ENCODE assay signal across 12 cellular contexts in the genomic region with DNA sequence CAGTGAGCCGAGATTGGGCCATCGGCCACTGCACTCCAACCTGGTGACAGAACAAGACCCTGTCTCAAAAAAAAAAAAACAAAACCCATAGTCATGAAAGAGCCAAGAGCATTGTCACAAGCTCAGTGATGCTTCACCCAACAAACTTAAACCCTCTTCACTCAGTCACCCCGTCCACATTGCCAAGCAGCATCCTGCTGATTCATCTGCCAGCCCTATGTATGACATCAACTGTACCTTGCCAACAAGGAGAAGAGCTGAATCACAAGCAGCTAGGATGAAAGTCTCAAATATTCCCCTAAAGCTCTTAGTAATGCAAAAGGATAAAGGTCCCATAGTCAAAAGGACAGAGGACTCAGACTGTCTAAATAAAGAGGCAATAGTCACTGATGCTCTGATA.
DNase-seq lines count a peak whose midpoint lies in the region; ATAC-seq, FAIRE-seq and TF ChIP-seq lines count a peak whose summit lies in the region.
"Had no signal": no experiment of that assay in that cellular context is flagged by ENCODE, and none has a peak within 500 bp of the region (broad histone marks: within the 10 kb centered on the region; RNA-seq: fewer than 3 reads in every experiment).

No MANE protein-coding gene starts in this region.

- FAIRE-seq in HTR-8/SVneo (lab: Jason Lieb, UNC) (no peak), bronchial epithelial cell (lab: Jason Lieb, UNC) (peak; percentile 50)

- H3K27ac ChIP-seq in mesenchymal stem cell (ENCODE audit: low read length, poor library complexity, severe bottlenecking) = no peak overlapping the region
- H3K27ac ChIP-seq in neuronal stem cell (replicated peaks; ENCODE audit: low read length) = no peak overlapping the region
- H3K27ac ChIP-seq: right lobe of liver had no signal

- H2AFZ ChIP-seq in mesenchymal stem cell (ENCODE audit: low read depth, low read length) (no peak overlapping the region), neuronal stem cell (ENCODE audit: low read length) (no peak overlapping the region)

- H3K79me1 ChIP-seq in mesenchymal stem cell (replicated peaks; ENCODE audit: low read length, poor library complexity, severe bottlenecking) (peaks cover 10% of the 10 kb centered on the region), neuronal stem cell (ENCODE audit: low read depth, low read length) (peaks cover 2% of the 10 kb centered on the region)

- DNase-seq in activated CD8-positive, alpha-beta T cell treated with anti-CD3 and anti-CD28 coated beads for 36 hours = peak; percentile 7
- DNase-seq in activated CD8-positive, alpha-beta T cell treated with anti-CD3 and anti-CD28 coated beads, Interleukin-2, amount 10 ng/mL, durations not matched to agents 7 days and 5 days = no peak
- DNase-seq in HTR-8/SVneo (ENCODE audit: insufficient read length, low spot score) (peak; percentile 8), bronchial epithelial cell (ENCODE audit: low read depth) (peak; percentile 87), mesenchymal stem cell (peak; percentile 20), neuronal stem cell (ENCODE audit: low spot score) (no peak), mucosa of descending colon (no peak)
- DNase-seq: GDM1, NCI-H2029 treated with DMSO at 0.1 percent for 48 hours, right lobe of liver, trophoblast cell had no signal

- H3K4me3 Mint-ChIP-seq in activated CD8-positive, alpha-beta T cell treated with anti-CD3 and anti-CD28 coated beads for 36 hours = no peak overlapping the region
- no peak overlapping the region for H3K4me3 Mint-ChIP-seq in activated CD8-positive, alpha-beta T cell treated with anti-CD3 and anti-CD28 coated beads, Interleukin-2, amount 10 ng/mL, durations not matched to agents 7 days and 5 days

- H3K4ac ChIP-seq in mesenchymal stem cell (ENCODE audit: low read depth in 1 of 2, low read length in 2 of 2) = no peak overlapping the region
- no peak overlapping the region for H3K4ac ChIP-seq in neuronal stem cell (ENCODE audit: low read length)

- H3K4me1 ChIP-seq in mesenchymal stem cell (ENCODE audit: control insufficient read depth, insufficient read depth, low read depth, low read length) = peaks cover 4% of the 10 kb centered on the region
- no peaks in the 10 kb centered on the region for H3K4me1 ChIP-seq in neuronal stem cell (ENCODE audit: control insufficient read depth in 2 of 2, insufficient read depth in 1 of 2, low read depth in 1 of 2, low read length in 2 of 2)
- H3K4me1 ChIP-seq in mucosa of descending colon (ENCODE audit: low read depth) = no peaks in the 10 kb centered on the region
- H3K4me1 ChIP-seq: right lobe of liver had no signal

- H3K9me3 ChIP-seq in mesenchymal stem cell (ENCODE audit: control insufficient read depth, low read length) = peaks cover 5% of the 10 kb centered on the region
- H3K9me3 ChIP-seq in neuronal stem cell (replicated peaks in 1 of 2; ENCODE audit: control insufficient read depth in 2 of 2, insufficient read depth in 1 of 2, low read depth in 1 of 2, low read length in 2 of 2) = peaks cover 0 to 3% of the 10 kb centered on the region in 2 donors
- H3K9me3 ChIP-seq in mucosa of descending colon = peaks cover 5% of the 10 kb centered on the region
- H3K9me3 ChIP-seq: right lobe of liver had no signal

- no peak overlapping the region for H2BK5ac ChIP-seq in mesenchymal stem cell (ENCODE audit: low read depth, low read length, poor library complexity, severe bottlenecking)
- H2BK5ac ChIP-seq in neuronal stem cell (ENCODE audit: low read length) = no peak overlapping the region

- H3K18ac ChIP-seq in mesenchymal stem cell (ENCODE audit: low read depth in 1 of 2, low read length in 2 of 2) (no peak overlapping the region), neuronal stem cell (ENCODE audit: low read length) (no peak overlapping the region)

- no peak overlapping the region for H2BK12ac ChIP-seq in mesenchymal stem cell (ENCODE audit: low read length in 2 of 2)
- H2BK12ac ChIP-seq in neuronal stem cell (ENCODE audit: low read length) = no peak overlapping the region

- H3K4me2 ChIP-seq in mesenchymal stem cell (ENCODE audit: low read length, poor library complexity, severe bottlenecking) (no peak overlapping the region), neuronal stem cell (ENCODE audit: insufficient read depth, low read length, poor library complexity, severe bottlenecking) (no peak overlapping the region)

- H3K4me1 Mint-ChIP-seq in activated CD8-positive, alpha-beta T cell treated with anti-CD3 and anti-CD28 coated beads for 36 hours (ENCODE audit: low read depth) = peaks cover 3% of the 10 kb centered on the region
- no peaks in the 10 kb centered on the region for H3K4me1 Mint-ChIP-seq in activated CD8-positive, alpha-beta T cell treated with anti-CD3 and anti-CD28 coated beads, Interleukin-2, amount 10 ng/mL, durations not matched to agents 7 days and 5 days (ENCODE audit: low read depth)

- H3K27me3 Mint-ChIP-seq in activated CD8-positive, alpha-beta T cell treated with anti-CD3 and anti-CD28 coated beads for 36 hours = no peaks in the 10 kb centered on the region
- H3K27me3 Mint-ChIP-seq in activated CD8-positive, alpha-beta T cell treated with anti-CD3 and anti-CD28 coated beads, Interleukin-2, amount 10 ng/mL, durations not matched to agents 7 days and 5 days (ENCODE audit: low read depth) = no peaks in the 10 kb centered on the region

- no peak overlapping the region for H3K4me3 ChIP-seq in bronchial epithelial cell (ENCODE audit: low read depth, low read length)
- no peak overlapping the region for H3K4me3 ChIP-seq in mesenchymal stem cell (ENCODE audit: insufficient read depth in 1 of 2, low read depth in 1 of 2, low read length in 2 of 2)
- H3K4me3 ChIP-seq in neuronal stem cell (ENCODE audit: low read length in 2 of 2) = no peak overlapping the region
- no peak overlapping the region for H3K4me3 ChIP-seq in mucosa of descending colon
- H3K4me3 ChIP-seq: right lobe of liver had no signal

- WGBS in mesenchymal stem cell = 76% methylated on average over 3 of the region's 3 CpGs
- no CpG with 5 or more reads among the region's 3 CpGs for WGBS in neuronal stem cell (ENCODE audit: extremely low coverage in 2 of 2, insufficient read length in 2 of 2, insufficient replicate concordance in 1 of 2), 2 donors

- H2AK5ac ChIP-seq in mesenchymal stem cell (ENCODE audit: low read length, severe bottlenecking) (no peak overlapping the region), neuronal stem cell (ENCODE audit: low read depth, low read length) (no peak overlapping the region)

- H3K27me3 ChIP-seq in bronchial epithelial cell (ENCODE audit: control insufficient read depth, insufficient read depth, low read length) = no peaks in the 10 kb centered on the region
- H3K27me3 ChIP-seq in mesenchymal stem cell (ENCODE audit: control insufficient read depth in 1 of 2, insufficient read depth in 1 of 2, low read length in 2 of 2) = no peaks in the 10 kb centered on the region
- H3K27me3 ChIP-seq in neuronal stem cell (ENCODE audit: control insufficient read depth in 3 of 3, insufficient read depth in 3 of 3, low read depth in 1 of 3, low read length in 3 of 3) = no peaks in the 10 kb centered on the region
- H3K27me3 ChIP-seq: right lobe of liver had no signal

- H3K27ac Mint-ChIP-seq in activated CD8-positive, alpha-beta T cell treated with anti-CD3 and anti-CD28 coated beads for 36 hours = no peak overlapping the region
- H3K27ac Mint-ChIP-seq in activated CD8-positive, alpha-beta T cell treated with anti-CD3 and anti-CD28 coated beads, Interleukin-2, amount 10 ng/mL, durations not matched to agents 7 days and 5 days = no peak overlapping the region

- no peak overlapping the region for H4K8ac ChIP-seq in mesenchymal stem cell (ENCODE audit: low read length)
- H4K8ac ChIP-seq in neuronal stem cell (ENCODE audit: low read depth, low read length) = no peak overlapping the region

- no peak overlapping the region for H4K91ac ChIP-seq in mesenchymal stem cell (ENCODE audit: low read length)
- no peak overlapping the region for H4K91ac ChIP-seq in neuronal stem cell (ENCODE audit: low read depth, low read length, poor library complexity)

- H3K23ac ChIP-seq in mesenchymal stem cell (ENCODE audit: low read length in 2 of 2) (no peak overlapping the region), neuronal stem cell (ENCODE audit: low read depth, low read length, poor library complexity) (no peak overlapping the region)

- ATAC-seq in activated CD8-positive, alpha-beta T cell treated with anti-CD3 and anti-CD28 coated beads for 36 hours = peak; percentile 51
- no peak for ATAC-seq in activated CD8-positive, alpha-beta T cell treated with anti-CD3 and anti-CD28 coated beads, Interleukin-2, amount 10 ng/mL, durations not matched to agents 7 days and 5 days
- ATAC-seq in HG02970 (IDR thresholded peaks at IDR 0.05; ENCODE audit: low FRiP score, unreplicated experiment) (no peak), mucosa of descending colon (no peak)

- H3K36me3 Mint-ChIP-seq in activated CD8-positive, alpha-beta T cell treated with anti-CD3 and anti-CD28 coated beads for 36 hours (ENCODE audit: low read depth) = peaks cover 7% of the 10 kb centered on the region
- H3K36me3 Mint-ChIP-seq in activated CD8-positive, alpha-beta T cell treated with anti-CD3 and anti-CD28 coated beads, Interleukin-2, amount 10 ng/mL, durations not matched to agents 7 days and 5 days (ENCODE audit: low read depth) = peaks cover 3% of the 10 kb centered on the region

- CTCF ChIA-PET in activated CD8-positive, alpha-beta T cell treated with anti-CD3 and anti-CD28 coated beads for 36 hours (lab: Charles Lee) = no interaction called here
- CTCF ChIA-PET in activated CD8-positive, alpha-beta T cell treated with anti-CD3 and anti-CD28 coated beads, Interleukin-2, amount 10 ng/mL, durations not matched to agents 7 days and 5 days (lab: Charles Lee) = no interaction called here

- intact Hi-C loops in activated CD8-positive, alpha-beta T cell treated with anti-CD3 and anti-CD28 coated beads for 36 hours (cut with micrococcal nuclease) = no loop called here
- intact Hi-C loops in mucosa of descending colon (cut with DNase I, micrococcal nuclease) = loop anchor here in 1 of 2 donors (10.0 kb wide), 1 partner anchor 663 kb away; no protein-coding TSS in a partner anchor

- no peak overlapping the region for H3K9ac ChIP-seq in mesenchymal stem cell (ENCODE audit: low read length)
- H3K9ac ChIP-seq in neuronal stem cell (ENCODE audit: low read depth, low read length, poor library complexity) = no peak overlapping the region

- H3K14ac ChIP-seq in mesenchymal stem cell (ENCODE audit: low read length in 2 of 2) = no peak overlapping the region
- H3K14ac ChIP-seq in neuronal stem cell (ENCODE audit: low read length) = no peak overlapping the region

- H2BK120ac ChIP-seq in mesenchymal stem cell (ENCODE audit: low read depth, low read length) = no peak overlapping the region
- H2BK120ac ChIP-seq in neuronal stem cell (ENCODE audit: low read depth, low read length) = no peak overlapping the region

- H2BK15ac ChIP-seq in mesenchymal stem cell (ENCODE audit: low read depth, poor library complexity, severe bottlenecking) (no peak overlapping the region), neuronal stem cell (ENCODE audit: low read length) (no peak overlapping the region)

- H3K36me3 ChIP-seq in bronchial epithelial cell (ENCODE audit: control insufficient read depth, insufficient read depth, low read length) = no peaks in the 10 kb centered on the region
- H3K36me3 ChIP-seq in mesenchymal stem cell (ENCODE audit: control insufficient read depth in 1 of 2, insufficient read depth in 2 of 2, low read depth in 1 of 2, low read length in 2 of 2) = peaks cover 0 to 3% of the 10 kb centered on the region in 2 experiments
- no peaks in the 10 kb centered on the region for H3K36me3 ChIP-seq in neuronal stem cell (replicated peaks in 1 of 2; ENCODE audit: control insufficient read depth in 2 of 2, insufficient read depth in 2 of 2, low read length in 2 of 2)
- H3K36me3 ChIP-seq in mucosa of descending colon (ENCODE audit: low read depth) = no peaks in the 10 kb centered on the region
- H3K36me3 ChIP-seq: right lobe of liver had no signal

- POLR2A ChIA-PET in activated CD8-positive, alpha-beta T cell treated with anti-CD3 and anti-CD28 coated beads for 36 hours (lab: Charles Lee) = no interaction called here
- POLR2A ChIA-PET in activated CD8-positive, alpha-beta T cell treated with anti-CD3 and anti-CD28 coated beads, Interleukin-2, amount 10 ng/mL, durations not matched to agents 7 days and 5 days (lab: Charles Lee) = no interaction called here

- H3K9me3 Mint-ChIP-seq in activated CD8-positive, alpha-beta T cell treated with anti-CD3 and anti-CD28 coated beads for 36 hours = peaks cover 7% of the 10 kb centered on the region
- no peaks in the 10 kb centered on the region for H3K9me3 Mint-ChIP-seq in activated CD8-positive, alpha-beta T cell treated with anti-CD3 and anti-CD28 coated beads, Interleukin-2, amount 10 ng/mL, durations not matched to agents 7 days and 5 days (ENCODE audit: insufficient read depth)

- TF ChIP-seq CTCF in activated CD8-positive, alpha-beta T cell treated with anti-CD3 and anti-CD28 coated beads for 36 hours (IDR thresholded peaks at IDR 0.05) = no peak
- TF ChIP-seq CTCF in bronchial epithelial cell (IDR thresholded peaks at IDR 0.05; ENCODE audit: insufficient read depth, low read length, severe bottlenecking) (no peak), mucosa of descending colon (IDR thresholded peaks at IDR 0.05) (no peak)

Comparison
In these comparisons a context has a peak if more than half of its experiments do, and no peak if none do; other contexts are left out.
1. DNase-seq: peak in activated CD8-positive, alpha-beta T cell treated with anti-CD3 and anti-CD28 coated beads for 36 hours (single experiment), HTR-8/SVneo (single experiment), bronchial epithelial cell (single experiment) and mesenchymal stem cell (single experiment); none in activated CD8-positive, alpha-beta T cell treated with anti-CD3 and anti-CD28 coated beads, Interleukin-2, amount 10 ng/mL, durations not matched to agents 7 days and 5 days (single experiment), neuronal stem cell (single experiment) and mucosa of descending colon (0 of 3).